2 cellular contexts compared by ENCODE assay signal in the genomic region with DNA sequence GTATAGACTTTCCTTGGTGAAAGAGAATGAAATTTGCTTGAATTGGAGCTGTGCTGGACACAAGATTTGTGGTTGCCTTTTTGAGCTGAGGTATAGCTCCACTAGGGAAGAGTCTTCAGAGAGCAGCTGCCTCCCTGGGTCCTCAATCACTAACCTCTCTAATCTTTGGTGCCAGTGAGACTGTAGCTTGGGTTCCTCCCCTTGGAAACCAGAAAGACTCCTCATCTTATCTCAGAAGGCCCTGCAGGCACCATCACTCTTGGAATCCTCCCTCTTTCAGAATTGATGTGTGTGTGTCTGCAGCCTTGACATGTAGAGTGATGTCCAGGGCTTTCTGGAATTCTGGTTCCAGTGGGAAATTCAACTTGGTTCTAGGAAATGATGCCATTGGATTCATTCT.
A peak's percentile ranks its signal among the peaks of the same experiment; 100 is the strongest.
TF ChIP-seq lines count a peak whose summit lies in the region.

No MANE protein-coding gene starts in this region.

TF ChIP-seq in IMR-90, 13 proteins besides CTCF, POLR2A, EP300 and RAD21 (continued from another document):
- TF ChIP-seq CEBPB (IDR thresholded peaks at IDR 0.05; ENCODE audit: low read depth, low read length), result no peak
- TF ChIP-seq, protein P1, sequence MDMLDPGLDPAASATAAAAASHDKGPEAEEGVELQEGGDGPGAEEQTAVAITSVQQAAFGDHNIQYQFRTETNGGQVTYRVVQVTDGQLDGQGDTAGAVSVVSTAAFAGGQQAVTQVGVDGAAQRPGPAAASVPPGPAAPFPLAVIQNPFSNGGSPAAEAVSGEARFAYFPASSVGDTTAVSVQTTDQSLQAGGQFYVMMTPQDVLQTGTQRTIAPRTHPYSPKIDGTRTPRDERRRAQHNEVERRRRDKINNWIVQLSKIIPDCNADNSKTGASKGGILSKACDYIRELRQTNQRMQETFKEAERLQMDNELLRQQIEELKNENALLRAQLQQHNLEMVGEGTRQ (IDR thresholded peaks at IDR 0.05; ENCODE audit: low read depth, low read length), result no peak
- TF ChIP-seq, protein P2, sequence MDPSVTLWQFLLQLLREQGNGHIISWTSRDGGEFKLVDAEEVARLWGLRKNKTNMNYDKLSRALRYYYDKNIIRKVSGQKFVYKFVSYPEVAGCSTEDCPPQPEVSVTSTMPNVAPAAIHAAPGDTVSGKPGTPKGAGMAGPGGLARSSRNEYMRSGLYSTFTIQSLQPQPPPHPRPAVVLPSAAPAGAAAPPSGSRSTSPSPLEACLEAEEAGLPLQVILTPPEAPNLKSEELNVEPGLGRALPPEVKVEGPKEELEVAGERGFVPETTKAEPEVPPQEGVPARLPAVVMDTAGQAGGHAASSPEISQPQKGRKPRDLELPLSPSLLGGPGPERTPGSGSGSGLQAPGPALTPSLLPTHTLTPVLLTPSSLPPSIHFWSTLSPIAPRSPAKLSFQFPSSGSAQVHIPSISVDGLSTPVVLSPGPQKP (IDR thresholded peaks at IDR 0.05; ENCODE audit: borderline replicate concordance, low read depth, low read length), result no peak
- no peak for TF ChIP-seq NFE2L2 (IDR thresholded peaks at IDR 0.05; ENCODE audit: low read depth, low read length)
- TF ChIP-seq CHD1 (IDR thresholded peaks at IDR 0.05; ENCODE audit: low read depth, low read length), result no peak
- no peak for TF ChIP-seq FOS (IDR thresholded peaks at IDR 0.05; ENCODE audit: low read depth, low read length)
- TF ChIP-seq RCOR1 (IDR thresholded peaks at IDR 0.05; ENCODE audit: insufficient replicate concordance, low read length), result no peak
- no peak for TF ChIP-seq MXI1 (IDR thresholded peaks at IDR 0.05; ENCODE audit: borderline replicate concordance, low read depth, low read length)
- TF ChIP-seq BHLHE40 (IDR thresholded peaks at IDR 0.05; ENCODE audit: low read depth, low read length), result no peak
- no peak for TF ChIP-seq RFX5 (IDR thresholded peaks at IDR 0.05; ENCODE audit: low read depth, low read length)
- no peak for TF ChIP-seq MAZ (IDR thresholded peaks at IDR 0.05; ENCODE audit: borderline replicate concordance, low read depth, low read length)
- TF ChIP-seq SMC3 (IDR thresholded peaks at IDR 0.05; ENCODE audit: low read depth, low read length), result no peak

TF ChIP-seq in K562, 482 proteins besides CTCF, POLR2A, EP300 and RAD21:
- TF ChIP-seq JUND (IDR thresholded peaks at IDR 0.05; ENCODE audit: borderline replicate concordance, low read depth, low read length), result 0 out of 2 replicates have a peak, but pooled peaks have one; percentile 28
- TF ChIP-seq JUND (tag; IDR thresholded peaks at IDR 0.05; ENCODE audit: borderline replicate concordance, low read depth, low read length), result peak; percentile 39; the same call in 1 of the 3 replicates
- TF ChIP-seq TAF1 (IDR thresholded peaks at IDR 0.05; ENCODE audit: control insufficient read depth, extremely low read depth, insufficient read depth, low read length, severe bottlenecking), result no peak
- peak; percentile 74 for TF ChIP-seq MEIS2 (IDR thresholded peaks at IDR 0.05; ENCODE audit: partially characterized antibody)
- TF ChIP-seq TCF3 (CRISPR knock-in tag; IDR thresholded peaks at IDR 0.05), result peak; percentile 79
- TF ChIP-seq CBFA2T3 (IDR thresholded peaks at IDR 0.05), result peak; percentile 76
- peak; percentile 52 for TF ChIP-seq TAL1 (IDR thresholded peaks at IDR 0.05)
- TF ChIP-seq HDAC1 (IDR thresholded peaks at IDR 0.05), result peak in 1 of 2 experiments; percentile 34; a peak in 1 of 4 replicates
- no peak for TF ChIP-seq DNMT1 (IDR thresholded peaks at IDR 0.05)
- no peak for TF ChIP-seq DMBX1 (CRISPR knock-in tag; IDR thresholded peaks at IDR 0.05; ENCODE audit: borderline replicate concordance)
- TF ChIP-seq, protein P3, sequence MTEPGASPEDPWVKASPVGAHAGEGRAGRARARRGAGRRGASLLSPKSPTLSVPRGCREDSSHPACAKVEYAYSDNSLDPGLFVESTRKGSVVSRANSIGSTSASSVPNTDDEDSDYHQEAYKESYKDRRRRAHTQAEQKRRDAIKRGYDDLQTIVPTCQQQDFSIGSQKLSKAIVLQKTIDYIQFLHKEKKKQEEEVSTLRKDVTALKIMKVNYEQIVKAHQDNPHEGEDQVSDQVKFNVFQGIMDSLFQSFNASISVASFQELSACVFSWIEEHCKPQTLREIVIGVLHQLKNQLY (CRISPR knock-in tag; conservative IDR thresholded peaks at IDR 0.05), result no peak
- no peak for TF ChIP-seq HDAC2 (IDR thresholded peaks at IDR 0.05)
- TF ChIP-seq, protein P4, sequence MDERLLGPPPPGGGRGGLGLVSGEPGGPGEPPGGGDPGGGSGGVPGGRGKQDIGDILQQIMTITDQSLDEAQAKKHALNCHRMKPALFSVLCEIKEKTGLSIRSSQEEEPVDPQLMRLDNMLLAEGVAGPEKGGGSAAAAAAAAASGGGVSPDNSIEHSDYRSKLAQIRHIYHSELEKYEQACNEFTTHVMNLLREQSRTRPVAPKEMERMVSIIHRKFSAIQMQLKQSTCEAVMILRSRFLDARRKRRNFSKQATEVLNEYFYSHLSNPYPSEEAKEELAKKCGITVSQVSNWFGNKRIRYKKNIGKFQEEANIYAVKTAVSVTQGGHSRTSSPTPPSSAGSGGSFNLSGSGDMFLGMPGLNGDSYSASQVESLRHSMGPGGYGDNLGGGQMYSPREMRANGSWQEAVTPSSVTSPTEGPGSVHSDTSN (CRISPR knock-in tag; IDR thresholded peaks at IDR 0.05; ENCODE audit: low read depth), result no peak
- TF ChIP-seq, protein P4 (tag; conservative IDR thresholded peaks at IDR 0.05; ENCODE audit: low read depth), result 0 out of 2 replicates have a peak, but pooled peaks have one; percentile 5
- TF ChIP-seq, protein P5, sequence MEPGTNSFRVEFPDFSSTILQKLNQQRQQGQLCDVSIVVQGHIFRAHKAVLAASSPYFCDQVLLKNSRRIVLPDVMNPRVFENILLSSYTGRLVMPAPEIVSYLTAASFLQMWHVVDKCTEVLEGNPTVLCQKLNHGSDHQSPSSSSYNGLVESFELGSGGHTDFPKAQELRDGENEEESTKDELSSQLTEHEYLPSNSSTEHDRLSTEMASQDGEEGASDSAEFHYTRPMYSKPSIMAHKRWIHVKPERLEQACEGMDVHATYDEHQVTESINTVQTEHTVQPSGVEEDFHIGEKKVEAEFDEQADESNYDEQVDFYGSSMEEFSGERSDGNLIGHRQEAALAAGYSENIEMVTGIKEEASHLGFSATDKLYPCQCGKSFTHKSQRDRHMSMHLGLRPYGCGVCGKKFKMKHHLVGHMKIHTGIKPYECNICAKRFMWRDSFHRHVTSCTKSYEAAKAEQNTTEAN (CRISPR knock-in tag; IDR thresholded peaks at IDR 0.05), result no peak
- TF ChIP-seq FOXA3 (CRISPR knock-in tag; conservative IDR thresholded peaks at IDR 0.05 in 1 of 2, IDR thresholded peaks at IDR 0.05 in 1 of 2), result peak in 1 of 2 experiments; percentile 36; a peak in 1 of 4 replicates
- TF ChIP-seq CCNT2 (IDR thresholded peaks at IDR 0.05; ENCODE audit: borderline replicate concordance, extremely low read depth, insufficient read length, low read depth, low read length), result peak; percentile 53
- TF ChIP-seq RCOR1 (IDR thresholded peaks at IDR 0.05; ENCODE audit: borderline replicate concordance in 1 of 2, low read depth in 2 of 2, low read length in 2 of 2), result peak in 1 of 2 experiments; percentile 71; a peak in 1 of 4 replicates
- peak; percentile 53; the same call in 1 of the 2 replicates for TF ChIP-seq SOX6 (IDR thresholded peaks at IDR 0.05)
- TF ChIP-seq XRCC4 (IDR thresholded peaks at IDR 0.05; ENCODE audit: extremely low read depth, insufficient read depth, insufficient read length), result no peak
- TF ChIP-seq KDM1A (IDR thresholded peaks at IDR 0.05), result peak in 1 of 2 experiments; percentile 55; a peak in 1 of 4 replicates
- TF ChIP-seq MAFG (tag; conservative IDR thresholded peaks at IDR 0.05), result no peak
- TF ChIP-seq TEAD4 (IDR thresholded peaks at IDR 0.05; ENCODE audit: low read length), result peak; percentile 18; the same call in 1 of the 2 replicates
- no peak for TF ChIP-seq TEAD4 (CRISPR knock-in tag; IDR thresholded peaks at IDR 0.05; ENCODE audit: borderline replicate concordance)
- TF ChIP-seq MTA2 (IDR thresholded peaks at IDR 0.05; ENCODE audit: low read depth), result peak; percentile 24; the same call in 1 of the 2 replicates
- peak; percentile 86 for TF ChIP-seq CTBP1 (IDR thresholded peaks at IDR 0.05; ENCODE audit: borderline replicate concordance)
- peak; percentile 80 for TF ChIP-seq MECOM (CRISPR knock-in tag; IDR thresholded peaks at IDR 0.05)
- TF ChIP-seq TCF7L2 (IDR thresholded peaks at IDR 0.05; ENCODE audit: low read depth, low read length), result no peak
- peak; percentile 41; the same call in 1 of the 2 replicates for TF ChIP-seq ARID1B (IDR thresholded peaks at IDR 0.05)
- TF ChIP-seq CBFA2T2 (conservative IDR thresholded peaks at IDR 0.05), result peak; percentile 67
- no peak for TF ChIP-seq RHOXF2B (CRISPR knock-in tag; conservative IDR thresholded peaks at IDR 0.05)
- TF ChIP-seq, protein P6, sequence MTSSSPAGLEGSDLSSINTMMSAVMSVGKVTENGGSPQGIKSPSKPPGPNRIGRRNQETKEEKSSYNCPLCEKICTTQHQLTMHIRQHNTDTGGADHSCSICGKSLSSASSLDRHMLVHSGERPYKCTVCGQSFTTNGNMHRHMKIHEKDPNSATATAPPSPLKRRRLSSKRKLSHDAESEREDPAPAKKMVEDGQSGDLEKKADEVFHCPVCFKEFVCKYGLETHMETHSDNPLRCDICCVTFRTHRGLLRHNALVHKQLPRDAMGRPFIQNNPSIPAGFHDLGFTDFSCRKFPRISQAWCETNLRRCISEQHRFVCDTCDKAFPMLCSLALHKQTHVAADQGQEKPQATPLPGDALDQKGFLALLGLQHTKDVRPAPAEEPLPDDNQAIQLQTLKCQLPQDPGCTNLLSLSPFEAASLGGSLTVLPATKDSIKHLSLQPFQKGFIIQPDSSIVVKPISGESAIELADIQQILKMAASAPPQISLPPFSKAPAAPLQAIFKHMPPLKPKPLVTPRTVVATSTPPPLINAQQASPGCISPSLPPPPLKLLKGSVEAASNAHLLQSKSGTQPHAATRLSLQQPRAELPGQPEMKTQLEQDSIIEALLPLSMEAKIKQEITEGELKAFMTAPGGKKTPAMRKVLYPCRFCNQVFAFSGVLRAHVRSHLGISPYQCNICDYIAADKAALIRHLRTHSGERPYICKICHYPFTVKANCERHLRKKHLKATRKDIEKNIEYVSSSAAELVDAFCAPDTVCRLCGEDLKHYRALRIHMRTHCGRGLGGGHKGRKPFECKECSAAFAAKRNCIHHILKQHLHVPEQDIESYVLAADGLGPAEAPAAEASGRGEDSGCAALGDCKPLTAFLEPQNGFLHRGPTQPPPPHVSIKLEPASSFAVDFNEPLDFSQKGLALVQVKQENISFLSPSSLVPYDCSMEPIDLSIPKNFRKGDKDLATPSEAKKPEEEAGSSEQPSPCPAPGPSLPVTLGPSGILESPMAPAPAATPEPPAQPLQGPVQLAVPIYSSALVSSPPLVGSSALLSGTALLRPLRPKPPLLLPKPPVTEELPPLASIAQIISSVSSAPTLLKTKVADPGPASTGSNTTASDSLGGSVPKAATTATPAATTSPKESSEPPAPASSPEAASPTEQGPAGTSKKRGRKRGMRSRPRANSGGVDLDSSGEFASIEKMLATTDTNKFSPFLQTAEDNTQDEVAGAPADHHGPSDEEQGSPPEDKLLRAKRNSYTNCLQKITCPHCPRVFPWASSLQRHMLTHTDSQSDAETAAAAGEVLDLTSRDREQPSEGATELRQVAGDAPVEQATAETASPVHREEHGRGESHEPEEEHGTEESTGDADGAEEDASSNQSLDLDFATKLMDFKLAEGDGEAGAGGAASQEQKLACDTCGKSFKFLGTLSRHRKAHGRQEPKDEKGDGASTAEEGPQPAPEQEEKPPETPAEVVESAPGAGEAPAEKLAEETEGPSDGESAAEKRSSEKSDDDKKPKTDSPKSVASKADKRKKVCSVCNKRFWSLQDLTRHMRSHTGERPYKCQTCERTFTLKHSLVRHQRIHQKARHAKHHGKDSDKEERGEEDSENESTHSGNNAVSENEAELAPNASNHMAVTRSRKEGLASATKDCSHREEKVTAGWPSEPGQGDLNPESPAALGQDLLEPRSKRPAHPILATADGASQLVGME (CRISPR knock-in tag; IDR thresholded peaks at IDR 0.05), result peak; percentile 77; the same call in 1 of the 2 replicates
